ENCODE assay signal across 27 cellular contexts in the genomic region with DNA sequence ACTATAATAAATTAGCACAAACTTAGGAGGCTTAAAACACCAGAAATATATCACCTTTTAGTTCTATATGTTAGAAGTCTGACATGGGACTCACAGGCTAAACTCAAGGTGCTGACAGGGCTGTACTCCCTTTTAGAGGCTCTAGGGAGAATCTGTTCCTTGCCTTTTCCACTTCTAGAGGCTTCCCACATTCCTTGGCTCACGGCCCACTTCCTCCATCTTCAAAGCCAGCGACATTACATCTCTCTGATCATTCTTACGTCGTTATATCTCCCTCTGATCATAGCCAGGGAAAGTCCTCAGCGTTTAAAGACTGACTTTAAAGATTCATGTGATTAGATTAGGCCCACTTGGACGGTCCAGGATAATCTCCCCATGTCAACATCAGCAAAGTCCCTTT.
DNase-seq lines count a peak whose midpoint lies in the region; ATAC-seq, FAIRE-seq and TF ChIP-seq lines count a peak whose summit lies in the region.
"Had no signal": no experiment of that assay in that cellular context is flagged by ENCODE, and none has a peak within 500 bp of the region (broad histone marks: within the 10 kb centered on the region; RNA-seq: fewer than 3 reads in every experiment).

No MANE protein-coding gene starts in this region.

- H3K9me3 ChIP-seq in IMR-90 (ENCODE audit: control insufficient read depth, insufficient read depth, low read length) (no peaks in the 10 kb centered on the region), endothelial cell of umbilical vein (replicated peaks; ENCODE audit: control insufficient read depth, insufficient read depth, low read length) (no peaks in the 10 kb centered on the region), keratinocyte (ENCODE audit: control insufficient read depth, low read depth, low read length) (no peaks in the 10 kb centered on the region)
- H3K9me3 ChIP-seq: ascending aorta, BE2C, ovary, SJCRH30, vagina had no signal

- H3K36me3 ChIP-seq in ACC112 (ENCODE audit: insufficient read depth, low read length) (no peaks in the 10 kb centered on the region), IMR-90 (ENCODE audit: control insufficient read depth, insufficient read depth, low read length) (peaks cover 9% of the 10 kb centered on the region; the same call in 1 of the 2 replicates), endothelial cell of umbilical vein (ENCODE audit: control insufficient read depth in 2 of 2, extremely low read depth in 1 of 2, insufficient read depth in 2 of 2, low read length in 2 of 2) (no peaks in the 10 kb centered on the region), keratinocyte (ENCODE audit: control insufficient read depth in 2 of 2, extremely low read depth in 1 of 2, insufficient read depth in 2 of 2, low read length in 2 of 2) (no peaks in the 10 kb centered on the region)
- H3K36me3 ChIP-seq: ascending aorta, BE2C, ovary, vagina had no signal

- peaks cover 17 to 54% of the 10 kb centered on the region in 2 experiments for H3K79me1 ChIP-seq in IMR-90 (ENCODE audit: low read depth in 1 of 2, low read length in 2 of 2)

- H2BK120ac ChIP-seq in IMR-90 (ENCODE audit: low read depth, low read length), result peak overlapping the region; percentile 88

- H4K8ac ChIP-seq in IMR-90 (ENCODE audit: low read depth in 2 of 2, low read length in 2 of 2), result peak overlapping the region; percentile 32 to 91; a peak in 3 of 4 replicates

- H4K20me1 ChIP-seq in IMR-90 (ENCODE audit: insufficient read depth, low read length) (no peaks in the 10 kb centered on the region), endothelial cell of umbilical vein (replicated peaks; ENCODE audit: control insufficient read depth, extremely low read depth, insufficient read depth, low read length) (no peaks in the 10 kb centered on the region), keratinocyte (ENCODE audit: control insufficient read depth, extremely low read depth, insufficient read depth, low read length) (no peaks in the 10 kb centered on the region)

- peak; percentile 59 for FAIRE-seq in endothelial cell of umbilical vein (lab: Jason Lieb, UNC)
- no peak for FAIRE-seq in keratinocyte (lab: Jason Lieb, UNC)
- FAIRE-seq: GM18507, GM19239 had no signal

- peak overlapping the region; percentile 16; the same call in 1 of the 2 replicates for H2AK5ac ChIP-seq in IMR-90 (ENCODE audit: low read depth, low read length)

- peak overlapping the region; percentile 70 for H3K14ac ChIP-seq in IMR-90 (replicated peaks; ENCODE audit: low read depth, low read length)

- TF ChIP-seq CTCF in IMR-90 (conservative IDR thresholded peaks at IDR 0.05; ENCODE audit: low read depth, low read length) (no peak), endothelial cell of umbilical vein (IDR thresholded peaks at IDR 0.05; ENCODE audit: extremely low read depth in 1 of 2, insufficient read depth in 1 of 2, low read depth in 1 of 2, low read length in 2 of 2) (no peak), keratinocyte (optimal IDR thresholded peaks at IDR 0.05 in 1 of 3, IDR thresholded peaks at IDR 0.05 in 1 of 3, conservative IDR thresholded peaks at IDR 0.05 in 1 of 3; ENCODE audit: extremely low read depth in 1 of 3, insufficient read depth in 2 of 3, low read length in 3 of 3) (no peak)

- H3K4me2 ChIP-seq in IMR-90 (ENCODE audit: low read depth, low read length) (no peak overlapping the region), endothelial cell of umbilical vein (ENCODE audit: insufficient read depth, low read length) (no peak overlapping the region), keratinocyte (ENCODE audit: control insufficient read depth, extremely low read depth, insufficient read depth, low read depth, low read length) (no peak overlapping the region)

- peak overlapping the region; percentile 85 for H2BK5ac ChIP-seq in IMR-90 (ENCODE audit: low read depth, low read length, poor library complexity, severe bottlenecking)

- in situ Hi-C loops in IMR-90 (cut with MboI; ENCODE audit: low sequenced_read_pairs), result no loop called here

- H3K9ac ChIP-seq in IMR-90 (ENCODE audit: low read depth, low read length), result peak overlapping the region; percentile 35; the same call in 1 of the 2 replicates
- no peak overlapping the region for H3K9ac ChIP-seq in endothelial cell of umbilical vein (replicated peaks; ENCODE audit: extremely low read depth, insufficient read depth, low read length)
- H3K9ac ChIP-seq in keratinocyte (ENCODE audit: control insufficient read depth, extremely low read depth, insufficient read depth, low read length), result no peak overlapping the region

- ATAC-seq in IMR-90 (ENCODE audit: low read depth) (no peak), GM21786 (IDR thresholded peaks at IDR 0.05; ENCODE audit: unreplicated experiment) (no peak)
- ATAC-seq: CD8-positive, alpha-beta T cell; stimulated activated naive CD8-positive, alpha-beta T cell treated with anti-CD3 and anti-CD28 coated beads, Interleukin-15, amount 100 ng/mL, for 72 hours had no signal

- POLR2A ChIA-PET in IMR-90 (lab: Charles Lee; ENCODE audit: unreplicated experiment) (no interaction called here), endothelial cell of umbilical vein (lab: Charles Lee) (no interaction called here)

- H3K18ac ChIP-seq in IMR-90 (ENCODE audit: low read depth, low read length), result peak overlapping the region; percentile 96

- intact Hi-C loops in IMR-90 (cut with micrococcal nuclease) (no loop called here), endothelial cell of umbilical vein (cut with micrococcal nuclease) (no loop called here)

- H4K5ac ChIP-seq in IMR-90 (ENCODE audit: low read depth, low read length), result peak overlapping the region; percentile 94

- peak overlapping the region; percentile 53 for H3K23ac ChIP-seq in IMR-90 (ENCODE audit: low read depth, low read length)

- TF ChIP-seq RAD21 in IMR-90 (IDR thresholded peaks at IDR 0.05; ENCODE audit: low read length), result no peak

- H3K9me1 ChIP-seq in IMR-90 (ENCODE audit: insufficient read depth, low read length), result peaks cover 19% of the 10 kb centered on the region
- no peaks in the 10 kb centered on the region for H3K9me1 ChIP-seq in endothelial cell of umbilical vein (replicated peaks; ENCODE audit: control insufficient read depth, extremely low read depth, insufficient read depth, low read length)
- H3K9me1 ChIP-seq in keratinocyte (ENCODE audit: control insufficient read depth, extremely low read depth, insufficient read depth, low read length), result no peaks in the 10 kb centered on the region

- no peak overlapping the region for H3K56ac ChIP-seq in IMR-90 (ENCODE audit: extremely low read depth, insufficient read depth, low read length)

- H4K91ac ChIP-seq in IMR-90 (ENCODE audit: insufficient read depth, low read depth, low read length), result peak overlapping the region; percentile 62

- H3K4me3 ChIP-seq in ACC112 (ENCODE audit: low read depth, low read length) (peak overlapping the region; percentile 26; the same call in 1 of the 2 replicates), IMR-90 (ENCODE audit: insufficient read depth, low read depth, low read length) (no peak overlapping the region), endothelial cell of umbilical vein (replicated peaks in 1 of 3; ENCODE audit: insufficient read depth in 1 of 3, low read depth in 1 of 3, low read length in 3 of 3) (no peak overlapping the region), keratinocyte (ENCODE audit: control insufficient read depth in 2 of 3, extremely low read depth in 1 of 3, insufficient read depth in 2 of 3, low read depth in 1 of 3, low read length in 3 of 3) (no peak overlapping the region)
- H3K4me3 ChIP-seq: ascending aorta, ovary, SJCRH30, vagina had no signal

- peak overlapping the region; percentile 84 for H2AFZ ChIP-seq in ACC112 (ENCODE audit: low read length, unreplicated experiment)
- no peak overlapping the region for H2AFZ ChIP-seq in IMR-90 (replicated peaks; ENCODE audit: low read length, poor library complexity)
- peak overlapping the region; percentile 17 for H2AFZ ChIP-seq in endothelial cell of umbilical vein (ENCODE audit: low read depth, low read length)
- H2AFZ ChIP-seq in keratinocyte (ENCODE audit: control insufficient read depth, low read length), result peak overlapping the region; percentile 28

- WGBS in IMR-90 (ENCODE audit: extremely low coverage in 2 of 2, insufficient read length in 1 of 2), 2 experiments, result 31% methylated on average over 2 of the region's 6 CpGs; no CpG with 5 or more reads in 1 of the 2 experiments

- H2BK20ac ChIP-seq in IMR-90 (ENCODE audit: low read depth, low read length), result peak overlapping the region; percentile 79

- H2BK15ac ChIP-seq in IMR-90 (ENCODE audit: low read depth, low read length), result peak overlapping the region; percentile 82; the same call in 2 of the 3 replicates

- H3K27me3 ChIP-seq in ACC112 (ENCODE audit: insufficient read depth, low read length) (no peaks in the 10 kb centered on the region), IMR-90 (ENCODE audit: control insufficient read depth, insufficient read depth, low read length) (no peaks in the 10 kb centered on the region), endothelial cell of umbilical vein (ENCODE audit: control insufficient read depth in 2 of 2, insufficient read depth in 2 of 2, low read length in 2 of 2) (no peaks in the 10 kb centered on the region), keratinocyte (ENCODE audit: control insufficient read depth, extremely low read depth, insufficient read depth, low read length) (no peaks in the 10 kb centered on the region)
- H3K27me3 ChIP-seq: ascending aorta, BE2C, ovary, SJCRH30, vagina had no signal

- H3K79me2 ChIP-seq in ACC112 (ENCODE audit: control insufficient read depth, insufficient read depth, low read length, unreplicated experiment), result no peaks in the 10 kb centered on the region
- H3K79me2 ChIP-seq in endothelial cell of umbilical vein (ENCODE audit: control insufficient read depth, insufficient read depth, low read length), result no peaks in the 10 kb centered on the region
- no peaks in the 10 kb centered on the region for H3K79me2 ChIP-seq in keratinocyte (ENCODE audit: control insufficient read depth, insufficient read depth, low read length)

- CTCF ChIA-PET in IMR-90 (lab: Yijun Ruan, JAX), result no interaction called here
- CTCF ChIA-PET in endothelial cell of umbilical vein (lab: Charles Lee), result no interaction called here

- dilution Hi-C loops in IMR-90 (cut with HindIII; ENCODE audit: low sequenced_read_pairs, unreplicated experiment) (no loop called here), endothelial cell of umbilical vein (cut with MboI; ENCODE audit: extremely low pct_ligation_motif_present, low sequenced_read_pairs) (no loop called here), keratinocyte (cut with MboI; ENCODE audit: extremely low pct_ligation_motif_present, low sequenced_read_pairs) (no loop called here)

- H3K27ac ChIP-seq in ACC112 (ENCODE audit: low read depth, low read length) (no peak overlapping the region), IMR-90 (ENCODE audit: insufficient read depth, low read length) (peak overlapping the region; percentile 75; the same call in 1 of the 2 replicates), endothelial cell of umbilical vein (ENCODE audit: insufficient read depth, low read depth, low read length) (no peak overlapping the region), keratinocyte (ENCODE audit: control insufficient read depth, insufficient read depth, low read length) (no peak overlapping the region)
- H3K27ac ChIP-seq: ascending aorta, ovary, SJCRH30 had no signal

- H2AK9ac ChIP-seq in IMR-90 (replicated peaks; ENCODE audit: low read depth, low read length, poor library complexity), result peak overlapping the region; percentile 23

- TF ChIP-seq POLR2A in IMR-90 (IDR thresholded peaks at IDR 0.05; ENCODE audit: low read depth, low read length) (no peak), endothelial cell of umbilical vein (IDR thresholded peaks at IDR 0.05; ENCODE audit: low read depth, low read length) (no peak)

- peak; percentile 54 for DNase-seq in IMR-90
- DNase-seq in endothelial cell of umbilical vein (ENCODE audit: low read depth, low spot score), result no peak
- DNase-seq in keratinocyte (ENCODE audit: low read depth, low spot score), result no peak
- no peak for DNase-seq in stimulated activated CD4-positive, alpha-beta T cell treated with anti-CD3 and anti-CD28 coated beads, Interleukin-15, amount 100 ng/mL, for 24 hours
- DNase-seq in hepatic stellate cell (ENCODE audit: low spot score), result no peak
- no peak for DNase-seq in H4 (ENCODE audit: low spot score)
- DNase-seq: activated B cell treated with CpG ODN at 0.5 μM for 24 hours; activated CD4-positive, alpha-beta T cell treated with anti-CD3 and anti-CD28 coated beads, Interleukin-2, amount 50 U/mL, for 1 hour; activated gamma-delta T cell; activated T-cell treated with anti-CD3 and anti-CD28 coated beads, Interleukin-2, amount 50 U/mL, for 24 hours; BE2C; CD8-positive, alpha-beta T cell; DMS 273 treated with DMSO at 0.1 percent for 48 hours; hypothalamus; NCI-H1417 treated with DMSO at 0.1 percent for 48 hours; NCI-H2081 treated with DMSO at 0.1 percent for 48 hours; NCI-H226; ovary; SJCRH30; stimulated activated CD4-positive, alpha-beta T cell treated with anti-CD3 and anti-CD28 coated beads, Interleukin-2, amount 100 ng/mL, for 48 hours; stimulated activated naive CD8-positive, alpha-beta T cell treated with anti-CD3 and anti-CD28 coated beads, Interleukin-15, amount 100 ng/mL, for 72 hours had no signal

- BruUV-seq in IMR-90 (replicated peaks; lab: Mats Ljungman, UMichigan) (no TSS peak), endothelial cell of umbilical vein (replicated peaks; lab: Mats Ljungman, UMichigan) (no TSS peak)

- H3K4ac ChIP-seq in IMR-90 (ENCODE audit: low read depth, low read length), result peak overlapping the region; percentile 85

- H3K4me1 ChIP-seq in ACC112 (ENCODE audit: control insufficient read depth, insufficient read depth, low read length, unreplicated experiment) (peaks cover 21% of the 10 kb centered on the region), IMR-90 (ENCODE audit: control insufficient read depth, insufficient read depth, low read length) (peaks cover 15% of the 10 kb centered on the region), endothelial cell of umbilical vein (ENCODE audit: control insufficient read depth, extremely low read depth, insufficient read depth, low read length) (no peaks in the 10 kb centered on the region), keratinocyte (ENCODE audit: control insufficient read depth, extremely low read depth, insufficient read depth, low read length) (no peaks in the 10 kb centered on the region)
- H3K4me1 ChIP-seq: BE2C, SJCRH30 had no signal
